Comparison of ENCODE assay signal across 28 cellular contexts in the genomic region with DNA sequence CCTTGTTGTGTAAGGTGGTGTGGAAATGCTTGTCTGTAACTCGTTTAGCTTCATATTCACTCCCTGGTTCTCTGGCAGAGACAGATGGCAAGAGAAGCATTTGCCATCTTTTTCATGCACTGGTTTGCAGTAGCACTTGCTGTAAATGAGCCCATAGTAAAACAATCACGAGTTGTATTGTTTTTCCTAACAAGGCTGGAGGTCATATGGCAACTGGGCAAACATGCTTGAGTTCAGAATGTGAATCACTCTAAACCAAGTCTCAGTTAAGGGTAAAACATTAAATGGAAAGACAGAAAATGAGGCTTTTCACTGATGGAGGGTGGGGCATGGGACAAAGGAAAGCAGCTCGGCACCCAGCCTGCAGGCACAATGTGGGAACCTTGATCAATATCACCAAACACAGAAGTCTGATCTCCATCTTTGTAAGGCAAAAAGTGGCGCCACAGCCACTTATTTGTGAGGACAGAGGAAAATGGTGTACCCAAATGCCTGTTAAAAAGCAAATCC. TPM values are rescaled to one million over a fixed set of nuclear protein-coding genes. Genes with fewer than 3 reads are reported as not detected.
"Had no signal": no experiment of that assay in that cellular context is flagged by ENCODE, and none has a peak within 500 bp of the region (broad histone marks: within the 10 kb centered on the region; RNA-seq: fewer than 3 reads in every experiment).

No MANE protein-coding gene starts in this region.

- H3K4me3 ChIP-seq: lower lobe of right lung, right lobe of liver, stomach, thyroid gland, upper lobe of right lung had no signal

- H3K4me3 Mint-ChIP-seq: activated CD4-positive, alpha-beta memory T cell treated with anti-CD3 and anti-CD28 coated beads, Interleukin-2, amount 10 ng/mL, durations not matched to agents 7 days and 5 days; activated CD4-positive, alpha-beta T cell treated with anti-CD3 and anti-CD28 coated beads, Interleukin-2, amount 10 ng/mL, durations not matched to agents 24 days and 14 days; activated CD8-positive, alpha-beta memory T cell treated with anti-CD3 and anti-CD28 coated beads, Interleukin-2, amount 10 ng/mL, durations not matched to agents 7 days and 5 days; activated naive CD4-positive, alpha-beta T cell treated with anti-CD3 and anti-CD28 coated beads, Interleukin-2, amount 50 U/mL, for 24 hours; activated naive CD8-positive, alpha-beta T cell treated with anti-CD3 and anti-CD28 coated beads, Interleukin-2, amount 50 U/mL, for 24 hours; natural killer cell; stimulated activated effector memory CD8-positive, alpha-beta T cell treated with anti-CD3 and anti-CD28 coated beads, Interleukin-12 subunit alpha, Interleukin-12 subunit beta, amount 100 ng/mL, for 72 hours had no signal

- H3K27ac ChIP-seq: lower lobe of right lung, right lobe of liver, stomach, thyroid gland, upper lobe of right lung, WERI-Rb-1 had no signal

- H3K27me3 Mint-ChIP-seq: activated naive CD4-positive, alpha-beta T cell treated with anti-CD3 and anti-CD28 coated beads, Interleukin-2, amount 50 U/mL, for 24 hours; activated naive CD8-positive, alpha-beta T cell treated with anti-CD3 and anti-CD28 coated beads, Interleukin-2, amount 50 U/mL, for 24 hours had no signal

- H3K4me1 Mint-ChIP-seq: activated CD4-positive, alpha-beta memory T cell treated with anti-CD3 and anti-CD28 coated beads, Interleukin-2, amount 10 ng/mL, durations not matched to agents 7 days and 5 days; activated CD4-positive, alpha-beta T cell treated with anti-CD3 and anti-CD28 coated beads, Interleukin-2, amount 10 ng/mL, durations not matched to agents 24 days and 14 days; activated CD8-positive, alpha-beta memory T cell treated with anti-CD3 and anti-CD28 coated beads, Interleukin-2, amount 10 ng/mL, durations not matched to agents 7 days and 5 days; activated naive CD4-positive, alpha-beta T cell treated with anti-CD3 and anti-CD28 coated beads, Interleukin-2, amount 50 U/mL, for 24 hours; natural killer cell; stimulated activated effector memory CD8-positive, alpha-beta T cell treated with anti-CD3 and anti-CD28 coated beads, Interleukin-12 subunit alpha, Interleukin-12 subunit beta, amount 100 ng/mL, for 72 hours had no signal

- DNase-seq: activated CD4-positive, alpha-beta memory T cell treated with anti-CD3 and anti-CD28 coated beads, Interleukin-2, amount 10 ng/mL, durations not matched to agents 7 days and 5 days; activated CD8-positive, alpha-beta memory T cell treated with anti-CD3 and anti-CD28 coated beads, Interleukin-2, amount 10 ng/mL, durations not matched to agents 7 days and 5 days; activated naive CD8-positive, alpha-beta T cell treated with anti-CD3 and anti-CD28 coated beads, Interleukin-2, amount 50 U/mL, for 24 hours; activated T-cell treated with anti-CD3 and anti-CD28 coated beads, Interleukin-2, amount 50 U/mL, for 48 hours; amygdala; central memory CD4-positive, alpha-beta T cell; foreskin melanocyte; islet precursor cell; lower lobe of right lung; mesenchymal stem cell; natural killer cell; right lobe of liver; stimulated activated CD4-positive, alpha-beta T cell treated with anti-CD3 and anti-CD28 coated beads, Interleukin-4, amount 100 ng/mL, for 1 hour; stomach; T-helper 9 cell; thyroid gland; upper lobe of right lung; WERI-Rb-1 had no signal

- H3K9me3 ChIP-seq: lower lobe of right lung, right lobe of liver, stomach, thyroid gland, upper lobe of right lung had no signal

- H3K27ac Mint-ChIP-seq: activated CD4-positive, alpha-beta memory T cell treated with anti-CD3 and anti-CD28 coated beads, Interleukin-2, amount 10 ng/mL, durations not matched to agents 7 days and 5 days; activated CD4-positive, alpha-beta T cell treated with anti-CD3 and anti-CD28 coated beads, Interleukin-2, amount 10 ng/mL, durations not matched to agents 24 days and 14 days; activated CD8-positive, alpha-beta memory T cell treated with anti-CD3 and anti-CD28 coated beads, Interleukin-2, amount 10 ng/mL, durations not matched to agents 7 days and 5 days; activated naive CD4-positive, alpha-beta T cell treated with anti-CD3 and anti-CD28 coated beads, Interleukin-2, amount 50 U/mL, for 24 hours; activated naive CD8-positive, alpha-beta T cell treated with anti-CD3 and anti-CD28 coated beads, Interleukin-2, amount 50 U/mL, for 24 hours; activated T-helper 2 cell treated with anti-CD3 and anti-CD28 coated beads, Interferon-gamma antibody, Interleukin-2, Interleukin-4, amounts not matched to agents 10 μg/mL and 5 μg/mL and 100 μg/mL, durations not matched to agents 14 hours and 24 hours and 36 hours; natural killer cell; stimulated activated effector memory CD8-positive, alpha-beta T cell treated with anti-CD3 and anti-CD28 coated beads, Interleukin-12 subunit alpha, Interleukin-12 subunit beta, amount 100 ng/mL, for 72 hours had no signal

- ATAC-seq: activated CD4-positive, CD25-positive, alpha-beta regulatory T cell treated with anti-CD3 and anti-CD28 coated beads, Interleukin-2, amount 50 U/mL, for 24 hours; activated CD8-positive, alpha-beta memory T cell treated with anti-CD3 and anti-CD28 coated beads, Interleukin-2, amount 10 ng/mL, durations not matched to agents 7 days and 5 days; activated naive CD8-positive, alpha-beta T cell treated with anti-CD3 and anti-CD28 coated beads, Interleukin-2, amount 50 U/mL, for 24 hours; esophagus mucosa; left lobe of liver; lower lobe of right lung; natural killer cell; right lobe of liver; stimulated activated effector memory CD8-positive, alpha-beta T cell treated with anti-CD3 and anti-CD28 coated beads, Interleukin-12 subunit alpha, Interleukin-12 subunit beta, amount 100 ng/mL, for 72 hours; upper lobe of right lung had no signal

- H3K9me3 Mint-ChIP-seq: activated CD4-positive, alpha-beta memory T cell treated with anti-CD3 and anti-CD28 coated beads, Interleukin-2, amount 10 ng/mL, durations not matched to agents 7 days and 5 days; activated CD4-positive, alpha-beta T cell treated with anti-CD3 and anti-CD28 coated beads, Interleukin-2, amount 10 ng/mL, durations not matched to agents 24 days and 14 days; activated naive CD4-positive, alpha-beta T cell treated with anti-CD3 and anti-CD28 coated beads, Interleukin-2, amount 50 U/mL, for 24 hours; activated naive CD8-positive, alpha-beta T cell treated with anti-CD3 and anti-CD28 coated beads, Interleukin-2, amount 50 U/mL, for 24 hours; activated T-helper 2 cell treated with anti-CD3 and anti-CD28 coated beads, Interferon-gamma antibody, Interleukin-2, Interleukin-4, amounts not matched to agents 10 μg/mL and 5 μg/mL and 100 μg/mL, durations not matched to agents 14 hours and 24 hours and 36 hours; natural killer cell; stimulated activated effector memory CD8-positive, alpha-beta T cell treated with anti-CD3 and anti-CD28 coated beads, Interleukin-12 subunit alpha, Interleukin-12 subunit beta, amount 100 ng/mL, for 72 hours had no signal

- H3K4me1 ChIP-seq: lower lobe of right lung, right lobe of liver, stomach, thyroid gland, upper lobe of right lung had no signal

- H3K27me3 ChIP-seq: right lobe of liver, stomach, thyroid gland, upper lobe of right lung had no signal

- H3K36me3 Mint-ChIP-seq: activated CD8-positive, alpha-beta memory T cell treated with anti-CD3 and anti-CD28 coated beads, Interleukin-2, amount 10 ng/mL, durations not matched to agents 7 days and 5 days; activated naive CD4-positive, alpha-beta T cell treated with anti-CD3 and anti-CD28 coated beads, Interleukin-2, amount 50 U/mL, for 24 hours; natural killer cell; stimulated activated effector memory CD8-positive, alpha-beta T cell treated with anti-CD3 and anti-CD28 coated beads, Interleukin-12 subunit alpha, Interleukin-12 subunit beta, amount 100 ng/mL, for 72 hours had no signal

- H3K36me3 ChIP-seq: lower lobe of right lung, right lobe of liver, stomach, thyroid gland, upper lobe of right lung, WERI-Rb-1 had no signal

RNA-seq across cellular contexts. Expression of a gene that starts 26.5 kb away (rescaled TPM):
- total RNA-seq: activated T-helper 2 cell treated with anti-CD3 and anti-CD28 coated beads, Interferon-gamma antibody, Interleukin-2, Interleukin-4, amounts not matched to agents 10 μg/mL and 5 μg/mL and 100 μg/mL, durations not matched to agents 14 hours and 24 hours and 36 hours; endothelial cell of umbilical vein; osteoblast; posterior vena cava had no signal
- polyA plus RNA-seq: endothelial cell of umbilical vein had no signal
